1 cellular context compared by ENCODE assay signal in the genomic region with DNA sequence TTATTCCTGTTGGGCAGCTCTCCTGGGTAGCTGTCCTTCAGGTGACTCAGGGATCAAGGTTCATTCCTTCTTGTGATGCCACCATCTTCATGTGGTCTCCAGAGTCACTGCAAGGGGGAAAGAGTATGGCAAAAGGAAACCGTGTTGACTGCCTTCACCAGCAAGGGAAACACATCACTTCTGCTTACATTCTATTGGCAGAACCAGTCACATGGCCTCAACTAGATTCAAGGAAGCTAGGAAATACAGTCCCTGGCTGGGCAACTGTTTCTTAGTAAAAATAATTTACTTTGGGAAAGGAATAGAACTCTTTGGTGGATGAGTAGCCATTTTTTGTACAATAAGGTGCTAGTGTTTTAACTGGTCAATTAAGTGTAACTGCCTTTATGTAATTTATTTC.
TF ChIP-seq lines count a peak whose summit lies in the region.

No MANE protein-coding gene starts in this region.

TF ChIP-seq in HCT116, 20 proteins besides CTCF, POLR2A, EP300 and RAD21 (continued from another document):
- TF ChIP-seq, protein P1, sequence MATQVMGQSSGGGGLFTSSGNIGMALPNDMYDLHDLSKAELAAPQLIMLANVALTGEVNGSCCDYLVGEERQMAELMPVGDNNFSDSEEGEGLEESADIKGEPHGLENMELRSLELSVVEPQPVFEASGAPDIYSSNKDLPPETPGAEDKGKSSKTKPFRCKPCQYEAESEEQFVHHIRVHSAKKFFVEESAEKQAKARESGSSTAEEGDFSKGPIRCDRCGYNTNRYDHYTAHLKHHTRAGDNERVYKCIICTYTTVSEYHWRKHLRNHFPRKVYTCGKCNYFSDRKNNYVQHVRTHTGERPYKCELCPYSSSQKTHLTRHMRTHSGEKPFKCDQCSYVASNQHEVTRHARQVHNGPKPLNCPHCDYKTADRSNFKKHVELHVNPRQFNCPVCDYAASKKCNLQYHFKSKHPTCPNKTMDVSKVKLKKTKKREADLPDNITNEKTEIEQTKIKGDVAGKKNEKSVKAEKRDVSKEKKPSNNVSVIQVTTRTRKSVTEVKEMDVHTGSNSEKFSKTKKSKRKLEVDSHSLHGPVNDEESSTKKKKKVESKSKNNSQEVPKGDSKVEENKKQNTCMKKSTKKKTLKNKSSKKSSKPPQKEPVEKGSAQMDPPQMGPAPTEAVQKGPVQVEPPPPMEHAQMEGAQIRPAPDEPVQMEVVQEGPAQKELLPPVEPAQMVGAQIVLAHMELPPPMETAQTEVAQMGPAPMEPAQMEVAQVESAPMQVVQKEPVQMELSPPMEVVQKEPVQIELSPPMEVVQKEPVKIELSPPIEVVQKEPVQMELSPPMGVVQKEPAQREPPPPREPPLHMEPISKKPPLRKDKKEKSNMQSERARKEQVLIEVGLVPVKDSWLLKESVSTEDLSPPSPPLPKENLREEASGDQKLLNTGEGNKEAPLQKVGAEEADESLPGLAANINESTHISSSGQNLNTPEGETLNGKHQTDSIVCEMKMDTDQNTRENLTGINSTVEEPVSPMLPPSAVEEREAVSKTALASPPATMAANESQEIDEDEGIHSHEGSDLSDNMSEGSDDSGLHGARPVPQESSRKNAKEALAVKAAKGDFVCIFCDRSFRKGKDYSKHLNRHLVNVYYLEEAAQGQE (IDR thresholded peaks at IDR 0.05; ENCODE audit: low read depth), result no peak
- TF ChIP-seq EZH2phosphoT487 (IDR thresholded peaks at IDR 0.05; ENCODE audit: borderline replicate concordance) (no peak), SP1 (IDR thresholded peaks at IDR 0.05; ENCODE audit: low read depth) (no peak), JUND (IDR thresholded peaks at IDR 0.05) (no peak), EZH2 (IDR thresholded peaks at IDR 0.05) (no peak), YY1 (IDR thresholded peaks at IDR 0.05; ENCODE audit: extremely low read depth, insufficient replicate concordance, low read depth, low read length) (no peak), CBX3 (IDR thresholded peaks at IDR 0.05; ENCODE audit: low read depth) (no peak), SRF (IDR thresholded peaks at IDR 0.05; ENCODE audit: low read depth) (no peak), CEBPB (IDR thresholded peaks at IDR 0.05; ENCODE audit: low read depth) (no peak), POLR2AphosphoS5 (IDR thresholded peaks at IDR 0.05; ENCODE audit: low read depth, low read length) (no peak)
- TF ChIP-seq, protein P2, sequence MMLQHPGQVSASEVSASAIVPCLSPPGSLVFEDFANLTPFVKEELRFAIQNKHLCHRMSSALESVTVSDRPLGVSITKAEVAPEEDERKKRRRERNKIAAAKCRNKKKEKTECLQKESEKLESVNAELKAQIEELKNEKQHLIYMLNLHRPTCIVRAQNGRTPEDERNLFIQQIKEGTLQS (IDR thresholded peaks at IDR 0.05), result no peak
TF ChIP-seq in HCT116: peak in this region for 0.
